ENCODE assay signal across 8 cellular contexts in genomic region chr7:143379607-143380263, GRCh38. TPM values are rescaled to one million over a fixed set of nuclear protein-coding genes. Genes with fewer than 3 reads are reported as not detected.
DNase-seq lines count a peak whose midpoint lies in the region; ATAC-seq lines count a peak whose summit lies in the region.

No MANE protein-coding gene starts in this region.

- H3K27ac ChIP-seq in angular gyrus (ENCODE audit: low read depth, low read length) (peak overlapping the region; percentile 42), thymus (ENCODE audit: low read depth) (peak overlapping the region; percentile 89)

- H3K9me3 ChIP-seq in thymus (ENCODE audit: control insufficient read depth) = no peaks in the 10 kb centered on the region

- ATAC-seq in GM18502 (IDR thresholded peaks at IDR 0.05; ENCODE audit: poor library complexity, unreplicated experiment) (peak; percentile 4), HG03354 (IDR thresholded peaks at IDR 0.05; ENCODE audit: poor library complexity, severe bottlenecking, unreplicated experiment) (peak; percentile 1), left colon (peak; percentile 5), GM19467 (IDR thresholded peaks at IDR 0.05; ENCODE audit: unreplicated experiment) (no peak)

- H3K27me3 ChIP-seq in thymus (ENCODE audit: control insufficient read depth, insufficient read depth) = peaks cover 10% of the 10 kb centered on the region

- DNase-seq in left colon (no peak), ureter (ENCODE audit: low spot score) (no peak)
- no peak for DNase-seq in activated CD4-positive, CD25-positive, alpha-beta regulatory T cell treated with anti-CD3 and anti-CD28 coated beads, Interleukin-2, amount 50 U/mL, for 72 hours

- H3K4me1 ChIP-seq in thymus (ENCODE audit: control insufficient read depth, insufficient read depth, low read length) = peaks cover 14% of the 10 kb centered on the region

- peak overlapping the region; percentile 89 for H3K4me3 ChIP-seq in thymus (ENCODE audit: low read length)

- no peaks in the 10 kb centered on the region for H3K36me3 ChIP-seq in thymus (ENCODE audit: control insufficient read depth, insufficient read depth)

- WGBS in thymus = 38% methylated on average over 15 of the region's 15 CpGs

- intact Hi-C loops in left colon (cut with DNase I, micrococcal nuclease) = no loop called here

RNA-seq across cellular contexts. Expression of gene ZYX, which starts 1.4 kb away (rescaled TPM):
- total RNA-seq in left colon (10 to 100 TPM; 70.1 to 84.4 TPM), ureter (169 TPM)
- polyA plus RNA-seq in thymus = 113 TPM

RNA-seq across cellular contexts. Expression of gene FAM131B, which starts 17.2 kb away (rescaled TPM):
- total RNA-seq in left colon (1 to 10 TPM in 1 of 2 donors, under 1 TPM in 1; 0.27 to 3.4 TPM), ureter (0.57 TPM)
- polyA plus RNA-seq in thymus = 0.68 TPM

RNA-seq across cellular contexts. Expression of gene EPHA1, which starts 28.9 kb away (rescaled TPM):
- 10 to 100 TPM; 18.2 to 25.1 TPM for total RNA-seq in left colon
- polyA plus RNA-seq in thymus = 12.5 TPM
- 24.9 TPM for total RNA-seq in ureter
